ENCODE assay signal across 14 cellular contexts in the genomic region with DNA sequence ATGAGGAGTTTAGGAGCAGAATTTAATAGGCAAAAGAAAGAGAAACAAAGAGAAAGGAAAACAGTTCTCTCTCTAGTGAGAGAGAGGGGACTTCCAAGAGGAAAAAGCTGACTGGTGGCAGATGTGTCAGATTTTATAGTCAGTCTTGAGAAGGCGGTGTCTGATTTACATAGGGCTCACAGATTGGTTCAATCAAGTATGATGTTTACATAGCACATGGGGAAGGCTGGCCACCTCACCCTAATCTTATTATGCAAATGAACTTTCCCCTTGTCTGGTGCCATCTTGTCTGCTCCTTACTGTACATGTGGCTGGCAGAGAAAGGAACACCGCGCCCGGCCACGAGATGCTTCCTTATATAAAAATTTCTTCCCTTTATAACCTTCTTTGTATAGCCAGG.
"Had no signal": no experiment of that assay in that cellular context is flagged by ENCODE, and none has a peak within 500 bp of the region (broad histone marks: within the 10 kb centered on the region; RNA-seq: fewer than 3 reads in every experiment).

No MANE protein-coding gene starts in this region.

- H3K4me1 ChIP-seq: gastroesophageal sphincter had no signal

- H3K9me3 ChIP-seq: gastroesophageal sphincter, heart left ventricle, thyroid gland had no signal

- H3K36me3 ChIP-seq: gastroesophageal sphincter, left ventricle myocardium inferior, thyroid gland had no signal

- ATAC-seq: gastroesophageal sphincter; heart left ventricle; stimulated activated naive B cell treated with anti-CD40 and anti-IgM and Interleukin-4, amounts not matched to agents 10 μg/mL and 1 μg/mL and 100 μg/mL, for 72 hours had no signal

- H3K27me3 ChIP-seq: gastroesophageal sphincter, heart left ventricle, thyroid gland had no signal

- H3K4me3 ChIP-seq: gastroesophageal sphincter, heart left ventricle, left ventricle myocardium inferior, thyroid gland had no signal

- H3K27ac ChIP-seq: gastroesophageal sphincter, heart left ventricle, left ventricle myocardium inferior, thyroid gland had no signal

- DNase-seq: activated B cell treated with CpG ODN at 0.5 μM for 24 hours; activated CD4-positive, alpha-beta memory T cell treated with anti-CD3 and anti-CD28 coated beads, Interleukin-2, amount 10 ng/mL, durations not matched to agents 7 days and 5 days; activated CD4-positive, alpha-beta T cell treated with anti-CD3 and anti-CD28 coated beads for 48 hours; activated naive CD4-positive, alpha-beta T cell treated with anti-CD3 and anti-CD28 coated beads for 36 hours; activated T-cell treated with anti-CD3 and anti-CD28 coated beads, Interleukin-2, amount 50 U/mL, for 24 hours; caudate nucleus; heart left ventricle; kidney; left ventricle myocardium inferior; naive B cell; retina; stimulated activated naive B cell treated with anti-CD40 and anti-IgM and Interleukin-4, amounts not matched to agents 10 μg/mL and 1 μg/mL and 100 μg/mL, for 72 hours; thyroid gland had no signal
